Comparison of ENCODE assay signal across 1 cellular context in the genomic region with DNA sequence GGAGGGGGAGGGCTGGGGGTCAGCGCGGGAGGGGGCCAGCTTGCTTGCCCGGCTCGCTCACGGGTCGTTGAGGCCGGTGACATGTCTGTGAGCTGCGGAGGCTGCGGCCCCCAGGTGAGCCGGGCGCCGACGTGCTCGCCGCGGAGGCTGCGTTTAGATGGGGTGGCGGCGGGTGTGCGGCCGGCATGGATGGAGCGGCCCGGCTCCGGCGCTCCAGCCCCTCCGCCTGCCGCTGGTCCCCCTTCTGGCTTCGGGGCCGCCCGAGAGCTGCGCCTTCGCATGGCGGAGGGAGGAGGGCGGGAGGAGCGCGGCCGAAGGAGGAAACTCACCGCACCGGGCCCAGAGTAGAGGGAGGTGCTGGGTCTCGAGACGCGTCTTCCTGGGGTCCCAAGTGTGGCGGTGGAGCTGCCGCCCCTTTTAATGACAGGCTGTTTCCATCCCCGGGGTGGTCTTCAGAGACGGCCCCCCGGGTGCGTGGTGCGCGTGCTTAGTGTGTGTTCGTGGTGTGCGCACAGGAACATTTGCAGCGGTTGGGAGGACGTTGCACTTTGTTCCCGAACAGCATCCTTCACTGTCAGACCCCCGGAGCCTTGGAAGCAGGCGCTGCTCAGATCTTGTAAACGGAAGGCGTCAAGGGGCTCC.
A peak's percentile ranks its signal among the peaks of the same experiment; 100 is the strongest.
TF ChIP-seq lines count a peak whose summit lies in the region.

A gene with protein sequence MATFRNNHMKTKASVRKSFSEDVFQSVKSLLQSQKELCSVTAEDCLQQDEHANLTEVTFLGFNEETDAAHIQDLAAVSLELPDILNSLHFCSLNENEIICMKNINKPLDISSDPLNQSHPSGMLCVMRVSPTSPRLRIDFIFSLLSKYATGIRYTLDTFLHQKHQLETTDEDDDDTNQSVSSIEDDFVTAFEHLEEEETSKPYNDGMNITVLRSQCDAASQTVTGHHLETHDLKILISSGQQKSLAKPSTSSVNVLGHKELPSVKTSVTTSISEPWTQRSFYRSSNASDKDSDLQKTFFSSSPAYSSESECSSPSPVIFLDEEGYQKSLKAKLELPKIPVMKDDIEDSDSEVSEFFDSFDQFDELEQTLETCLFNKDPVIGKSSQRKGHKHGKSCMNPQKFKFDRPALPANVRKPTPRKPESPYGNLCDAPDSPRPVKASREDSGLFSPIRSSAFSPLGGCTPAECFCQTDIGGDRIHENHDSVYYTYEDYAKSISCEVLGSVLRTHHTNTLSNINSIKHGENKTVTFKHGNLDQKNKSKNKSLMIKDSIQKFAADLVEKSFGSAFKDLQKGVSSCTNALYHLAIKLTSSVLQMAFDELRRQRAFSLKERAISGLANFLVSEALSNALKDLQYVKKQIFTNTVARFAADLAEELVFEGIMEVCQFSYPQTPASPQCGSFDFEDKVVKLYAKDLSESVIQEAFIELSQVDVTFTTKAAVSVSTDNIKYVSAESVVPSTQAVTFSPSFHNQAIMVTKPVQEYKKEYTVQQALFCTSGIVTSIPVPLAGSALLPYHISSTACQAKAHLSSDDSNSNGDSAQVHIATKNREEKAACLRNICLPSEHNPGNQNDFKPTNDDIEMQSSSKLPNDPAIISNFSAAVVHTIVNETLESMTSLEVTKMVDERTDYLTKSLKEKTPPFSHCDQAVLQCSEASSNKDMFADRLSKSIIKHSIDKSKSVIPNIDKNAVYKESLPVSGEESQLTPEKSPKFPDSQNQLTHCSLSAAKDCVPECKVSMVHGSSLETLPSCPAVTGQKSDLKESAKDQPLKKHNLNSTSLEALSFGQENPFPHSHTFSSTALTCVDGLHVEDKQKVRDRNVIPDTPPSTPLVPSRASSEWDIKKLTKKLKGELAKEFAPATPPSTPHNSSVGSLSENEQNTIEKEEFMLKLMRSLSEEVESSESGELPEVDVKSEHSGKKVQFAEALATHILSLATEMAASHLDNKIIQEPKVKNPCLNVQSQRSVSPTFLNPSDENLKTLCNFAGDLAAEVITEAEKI (N-terminal part only) (plus strand): TSS at position 38 of the 642 bp plus-strand sequence. CDS start 14,197 bp downstream, outside the sequence.

TF ChIP-seq in K562, 482 proteins besides CTCF, POLR2A, EP300 and RAD21 (continues in another document):
- TF ChIP-seq HDAC1 (IDR thresholded peaks at IDR 0.05) = 0 out of 4 replicates have a peak, but pooled peaks of 1 of the 2 experiments have one; percentile 28
- peak in 1 of 2 experiments; percentile 59; a peak in 3 of 4 replicates for TF ChIP-seq MAZ (CRISPR knock-in tag; conservative IDR thresholded peaks at IDR 0.05 in 1 of 2, IDR thresholded peaks at IDR 0.05 in 1 of 2)
- peak in 1 of 3 experiments; percentile 60 for TF ChIP-seq YY1 (IDR thresholded peaks at IDR 0.05; ENCODE audit: borderline replicate concordance in 1 of 3, control insufficient read depth in 1 of 3, extremely low read depth in 1 of 3, insufficient read depth in 3 of 3, insufficient read length in 1 of 3, insufficient replicate concordance in 2 of 3, low read depth in 1 of 3, low read length in 2 of 3)
- no peak for TF ChIP-seq ZNF561 (CRISPR knock-in tag; conservative IDR thresholded peaks at IDR 0.05)
- no peak for TF ChIP-seq MYNN (IDR thresholded peaks at IDR 0.05)
- no peak for TF ChIP-seq MYNN (CRISPR knock-in tag; IDR thresholded peaks at IDR 0.05)
- TF ChIP-seq GABPB1 (CRISPR knock-in tag; IDR thresholded peaks at IDR 0.05) = 0 out of 2 replicates have a peak, but pooled peaks have one; percentile 12
- peak in 1 of 2 experiments; percentile 47; a peak in 1 of 4 replicates for TF ChIP-seq KDM4B (IDR thresholded peaks at IDR 0.05; ENCODE audit: borderline replicate concordance in 2 of 2, low read depth in 1 of 2)
- no peak for TF ChIP-seq SAP30 (IDR thresholded peaks at IDR 0.05; ENCODE audit: borderline replicate concordance, insufficient read depth, low read depth, low read length, poor library complexity, severe bottlenecking)
- 0 out of 2 replicates have a peak, but pooled peaks have one; percentile 13 for TF ChIP-seq MTA3 (IDR thresholded peaks at IDR 0.05; ENCODE audit: borderline replicate concordance)
- peak; percentile 64 for TF ChIP-seq CHD1 (IDR thresholded peaks at IDR 0.05; ENCODE audit: low read length)
- TF ChIP-seq, protein P1, sequence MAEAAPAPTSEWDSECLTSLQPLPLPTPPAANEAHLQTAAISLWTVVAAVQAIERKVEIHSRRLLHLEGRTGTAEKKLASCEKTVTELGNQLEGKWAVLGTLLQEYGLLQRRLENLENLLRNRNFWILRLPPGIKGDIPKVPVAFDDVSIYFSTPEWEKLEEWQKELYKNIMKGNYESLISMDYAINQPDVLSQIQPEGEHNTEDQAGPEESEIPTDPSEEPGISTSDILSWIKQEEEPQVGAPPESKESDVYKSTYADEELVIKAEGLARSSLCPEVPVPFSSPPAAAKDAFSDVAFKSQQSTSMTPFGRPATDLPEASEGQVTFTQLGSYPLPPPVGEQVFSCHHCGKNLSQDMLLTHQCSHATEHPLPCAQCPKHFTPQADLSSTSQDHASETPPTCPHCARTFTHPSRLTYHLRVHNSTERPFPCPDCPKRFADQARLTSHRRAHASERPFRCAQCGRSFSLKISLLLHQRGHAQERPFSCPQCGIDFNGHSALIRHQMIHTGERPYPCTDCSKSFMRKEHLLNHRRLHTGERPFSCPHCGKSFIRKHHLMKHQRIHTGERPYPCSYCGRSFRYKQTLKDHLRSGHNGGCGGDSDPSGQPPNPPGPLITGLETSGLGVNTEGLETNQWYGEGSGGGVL (CRISPR knock-in tag; IDR thresholded peaks at IDR 0.05) = no peak
- no peak for TF ChIP-seq MECOM (CRISPR knock-in tag; IDR thresholded peaks at IDR 0.05)
- TF ChIP-seq ZFX (CRISPR knock-in tag; IDR thresholded peaks at IDR 0.05) = peak; percentile 50; the same call in 1 of the 2 replicates
- TF ChIP-seq TRIM28 (IDR thresholded peaks at IDR 0.05) = no peak
- TF ChIP-seq, protein P2, sequence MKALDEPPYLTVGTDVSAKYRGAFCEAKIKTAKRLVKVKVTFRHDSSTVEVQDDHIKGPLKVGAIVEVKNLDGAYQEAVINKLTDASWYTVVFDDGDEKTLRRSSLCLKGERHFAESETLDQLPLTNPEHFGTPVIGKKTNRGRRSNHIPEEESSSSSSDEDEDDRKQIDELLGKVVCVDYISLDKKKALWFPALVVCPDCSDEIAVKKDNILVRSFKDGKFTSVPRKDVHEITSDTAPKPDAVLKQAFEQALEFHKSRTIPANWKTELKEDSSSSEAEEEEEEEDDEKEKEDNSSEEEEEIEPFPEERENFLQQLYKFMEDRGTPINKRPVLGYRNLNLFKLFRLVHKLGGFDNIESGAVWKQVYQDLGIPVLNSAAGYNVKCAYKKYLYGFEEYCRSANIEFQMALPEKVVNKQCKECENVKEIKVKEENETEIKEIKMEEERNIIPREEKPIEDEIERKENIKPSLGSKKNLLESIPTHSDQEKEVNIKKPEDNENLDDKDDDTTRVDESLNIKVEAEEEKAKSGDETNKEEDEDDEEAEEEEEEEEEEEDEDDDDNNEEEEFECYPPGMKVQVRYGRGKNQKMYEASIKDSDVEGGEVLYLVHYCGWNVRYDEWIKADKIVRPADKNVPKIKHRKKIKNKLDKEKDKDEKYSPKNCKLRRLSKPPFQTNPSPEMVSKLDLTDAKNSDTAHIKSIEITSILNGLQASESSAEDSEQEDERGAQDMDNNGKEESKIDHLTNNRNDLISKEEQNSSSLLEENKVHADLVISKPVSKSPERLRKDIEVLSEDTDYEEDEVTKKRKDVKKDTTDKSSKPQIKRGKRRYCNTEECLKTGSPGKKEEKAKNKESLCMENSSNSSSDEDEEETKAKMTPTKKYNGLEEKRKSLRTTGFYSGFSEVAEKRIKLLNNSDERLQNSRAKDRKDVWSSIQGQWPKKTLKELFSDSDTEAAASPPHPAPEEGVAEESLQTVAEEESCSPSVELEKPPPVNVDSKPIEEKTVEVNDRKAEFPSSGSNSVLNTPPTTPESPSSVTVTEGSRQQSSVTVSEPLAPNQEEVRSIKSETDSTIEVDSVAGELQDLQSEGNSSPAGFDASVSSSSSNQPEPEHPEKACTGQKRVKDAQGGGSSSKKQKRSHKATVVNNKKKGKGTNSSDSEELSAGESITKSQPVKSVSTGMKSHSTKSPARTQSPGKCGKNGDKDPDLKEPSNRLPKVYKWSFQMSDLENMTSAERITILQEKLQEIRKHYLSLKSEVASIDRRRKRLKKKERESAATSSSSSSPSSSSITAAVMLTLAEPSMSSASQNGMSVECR (CRISPR knock-in tag; IDR thresholded peaks at IDR 0.05) = peak; percentile 70
- no peak for TF ChIP-seq KLF13 (tag; IDR thresholded peaks at IDR 0.05; ENCODE audit: borderline replicate concordance, low read depth)
- TF ChIP-seq RB1 (IDR thresholded peaks at IDR 0.05; ENCODE audit: low read depth) = 0 out of 2 replicates have a peak, but pooled peaks have one; percentile 20
- TF ChIP-seq, protein P3, sequence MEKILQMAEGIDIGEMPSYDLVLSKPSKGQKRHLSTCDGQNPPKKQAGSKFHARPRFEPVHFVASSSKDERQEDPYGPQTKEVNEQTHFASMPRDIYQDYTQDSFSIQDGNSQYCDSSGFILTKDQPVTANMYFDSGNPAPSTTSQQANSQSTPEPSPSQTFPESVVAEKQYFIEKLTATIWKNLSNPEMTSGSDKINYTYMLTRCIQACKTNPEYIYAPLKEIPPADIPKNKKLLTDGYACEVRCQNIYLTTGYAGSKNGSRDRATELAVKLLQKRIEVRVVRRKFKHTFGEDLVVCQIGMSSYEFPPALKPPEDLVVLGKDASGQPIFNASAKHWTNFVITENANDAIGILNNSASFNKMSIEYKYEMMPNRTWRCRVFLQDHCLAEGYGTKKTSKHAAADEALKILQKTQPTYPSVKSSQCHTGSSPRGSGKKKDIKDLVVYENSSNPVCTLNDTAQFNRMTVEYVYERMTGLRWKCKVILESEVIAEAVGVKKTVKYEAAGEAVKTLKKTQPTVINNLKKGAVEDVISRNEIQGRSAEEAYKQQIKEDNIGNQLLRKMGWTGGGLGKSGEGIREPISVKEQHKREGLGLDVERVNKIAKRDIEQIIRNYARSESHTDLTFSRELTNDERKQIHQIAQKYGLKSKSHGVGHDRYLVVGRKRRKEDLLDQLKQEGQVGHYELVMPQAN (IDR thresholded peaks at IDR 0.05; ENCODE audit: borderline replicate concordance) = peak; percentile 29; the same call in 1 of the 2 replicates
- TF ChIP-seq KDM5B (IDR thresholded peaks at IDR 0.05; ENCODE audit: insufficient replicate concordance, low read depth, low read length) = peak; percentile 44
- TF ChIP-seq NFE2 (IDR thresholded peaks at IDR 0.05; ENCODE audit: low read depth) = no peak
- peak; percentile 35; the same call in 1 of the 2 replicates for TF ChIP-seq MYC (IDR thresholded peaks at IDR 0.05; ENCODE audit: low read depth, low read length)
- no peak for TF ChIP-seq MYC (CRISPR knock-in tag; IDR thresholded peaks at IDR 0.05; ENCODE audit: borderline replicate concordance, low read depth)
- 0 out of 2 replicates have a peak, but pooled peaks have one; percentile 41 for TF ChIP-seq KAT7 (CRISPR knock-in tag; IDR thresholded peaks at IDR 0.05; ENCODE audit: borderline replicate concordance)
- TF ChIP-seq CBX5 (IDR thresholded peaks at IDR 0.05; ENCODE audit: borderline replicate concordance, low read depth) = no peak
- 0 out of 4 replicates have a peak, but pooled peaks of 1 of the 2 experiments have one; percentile 15 for TF ChIP-seq TEAD1 (CRISPR knock-in tag; IDR thresholded peaks at IDR 0.05)
- peak; percentile 36 for TF ChIP-seq TAF1 (IDR thresholded peaks at IDR 0.05; ENCODE audit: control insufficient read depth, extremely low read depth, insufficient read depth, low read length, severe bottlenecking)
- TF ChIP-seq, protein P4, sequence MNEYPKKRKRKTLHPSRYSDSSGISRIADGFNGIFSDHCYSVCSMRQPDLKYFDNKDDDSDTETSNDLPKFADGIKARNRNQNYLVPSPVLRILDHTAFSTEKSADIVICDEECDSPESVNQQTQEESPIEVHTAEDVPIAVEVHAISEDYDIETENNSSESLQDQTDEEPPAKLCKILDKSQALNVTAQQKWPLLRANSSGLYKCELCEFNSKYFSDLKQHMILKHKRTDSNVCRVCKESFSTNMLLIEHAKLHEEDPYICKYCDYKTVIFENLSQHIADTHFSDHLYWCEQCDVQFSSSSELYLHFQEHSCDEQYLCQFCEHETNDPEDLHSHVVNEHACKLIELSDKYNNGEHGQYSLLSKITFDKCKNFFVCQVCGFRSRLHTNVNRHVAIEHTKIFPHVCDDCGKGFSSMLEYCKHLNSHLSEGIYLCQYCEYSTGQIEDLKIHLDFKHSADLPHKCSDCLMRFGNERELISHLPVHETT (CRISPR knock-in tag; conservative IDR thresholded peaks at IDR 0.05 in 1 of 2, IDR thresholded peaks at IDR 0.05 in 1 of 2) = peak in 1 of 2 experiments; percentile 27; a peak in 1 of 4 replicates
- no peak for TF ChIP-seq JUN (IDR thresholded peaks at IDR 0.05; ENCODE audit: borderline replicate concordance, low read depth, low read length)
- no peak for TF ChIP-seq JUN (CRISPR knock-in tag; IDR thresholded peaks at IDR 0.05; ENCODE audit: borderline replicate concordance)
- peak; percentile 37; the same call in 1 of the 2 replicates for TF ChIP-seq NFRKB (IDR thresholded peaks at IDR 0.05; ENCODE audit: low read depth)
- TF ChIP-seq ZNF717 (CRISPR knock-in tag; IDR thresholded peaks at IDR 0.05) = no peak
- 0 out of 2 replicates have a peak, but pooled peaks have one; percentile 34 for TF ChIP-seq SMARCE1 (IDR thresholded peaks at IDR 0.05)
- TF ChIP-seq POLR2G (IDR thresholded peaks at IDR 0.05; ENCODE audit: low read depth, low read length) = peak; percentile 82
- TF ChIP-seq, protein P5, sequence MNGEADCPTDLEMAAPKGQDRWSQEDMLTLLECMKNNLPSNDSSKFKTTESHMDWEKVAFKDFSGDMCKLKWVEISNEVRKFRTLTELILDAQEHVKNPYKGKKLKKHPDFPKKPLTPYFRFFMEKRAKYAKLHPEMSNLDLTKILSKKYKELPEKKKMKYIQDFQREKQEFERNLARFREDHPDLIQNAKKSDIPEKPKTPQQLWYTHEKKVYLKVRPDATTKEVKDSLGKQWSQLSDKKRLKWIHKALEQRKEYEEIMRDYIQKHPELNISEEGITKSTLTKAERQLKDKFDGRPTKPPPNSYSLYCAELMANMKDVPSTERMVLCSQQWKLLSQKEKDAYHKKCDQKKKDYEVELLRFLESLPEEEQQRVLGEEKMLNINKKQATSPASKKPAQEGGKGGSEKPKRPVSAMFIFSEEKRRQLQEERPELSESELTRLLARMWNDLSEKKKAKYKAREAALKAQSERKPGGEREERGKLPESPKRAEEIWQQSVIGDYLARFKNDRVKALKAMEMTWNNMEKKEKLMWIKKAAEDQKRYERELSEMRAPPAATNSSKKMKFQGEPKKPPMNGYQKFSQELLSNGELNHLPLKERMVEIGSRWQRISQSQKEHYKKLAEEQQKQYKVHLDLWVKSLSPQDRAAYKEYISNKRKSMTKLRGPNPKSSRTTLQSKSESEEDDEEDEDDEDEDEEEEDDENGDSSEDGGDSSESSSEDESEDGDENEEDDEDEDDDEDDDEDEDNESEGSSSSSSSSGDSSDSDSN (IDR thresholded peaks at IDR 0.05; ENCODE audit: borderline replicate concordance in 1 of 2, low read depth in 2 of 2, low read length in 2 of 2) = peak; percentile 65 to 79; a peak in 1 of 4 replicates
- TF ChIP-seq L3MBTL2 (IDR thresholded peaks at IDR 0.05) = peak; percentile 0
